In the genomic region with DNA sequence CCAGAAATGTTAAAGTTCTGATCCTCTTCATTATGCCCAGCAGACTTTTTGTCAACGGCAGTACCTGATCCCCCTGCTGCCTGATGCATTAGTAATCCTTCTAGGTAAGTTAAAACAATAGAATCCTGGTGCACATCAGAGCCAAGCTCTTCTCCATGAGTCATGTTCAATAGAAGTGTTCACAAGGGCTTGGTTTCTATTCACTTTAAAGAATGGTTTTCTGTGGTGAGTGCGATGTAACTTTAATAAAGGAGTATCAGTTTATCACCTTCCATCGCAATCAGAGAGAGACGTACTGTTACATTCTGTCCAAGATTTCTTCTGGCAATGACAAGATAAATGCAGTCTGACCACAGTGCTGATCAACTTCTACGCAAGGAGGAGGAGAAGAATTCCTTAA, we compare ENCODE assay signal across 16 cellular contexts.
DNase-seq lines count a peak whose midpoint lies in the region; ATAC-seq and TF ChIP-seq lines count a peak whose summit lies in the region.
"Had no signal": no experiment of that assay in that cellular context is flagged by ENCODE, and none has a peak within 500 bp of the region (broad histone marks: within the 10 kb centered on the region; RNA-seq: fewer than 3 reads in every experiment).

No MANE protein-coding gene starts in this region.

- TSS peak; percentile 12 for BruUV-seq in HCT116 (replicated peaks; lab: Mats Ljungman, UMichigan)
- BruUV-seq in PC-3 (replicated peaks; lab: Mats Ljungman, UMichigan), result no TSS peak

- RAD21 ChIA-PET in HCT116 (lab: Charles Lee; ENCODE audit: low non-redundant PET in 1 of 2, low total read pairs in 2 of 2, uncharacterized antibody in 2 of 2, unreplicated experiment in 2 of 2), result no interaction called here

- no peak overlapping the region for H3K27ac ChIP-seq in HCT116 (ENCODE audit: low read depth, low read length)
- no peak overlapping the region for H3K27ac ChIP-seq in PC-3 (ENCODE audit: low read length)
- H3K27ac ChIP-seq in stomach, result no peak overlapping the region
- H3K27ac ChIP-seq: KMS-11, SK-N-MC had no signal

- ATAC-seq in HCT116, result no peak
- no peak for ATAC-seq in PC-3
- ATAC-seq in HG03097 (IDR thresholded peaks at IDR 0.05; ENCODE audit: low FRiP score, unreplicated experiment), result no peak
- ATAC-seq in left ventricle myocardium superior, result no peak
- no peak for ATAC-seq in HG03469 (IDR thresholded peaks at IDR 0.05; ENCODE audit: unreplicated experiment)

- H3K9me2 ChIP-seq in HCT116 (ENCODE audit: insufficient read depth) (no peaks in the 10 kb centered on the region), PC-3 (replicated peaks; ENCODE audit: low read length) (no peaks in the 10 kb centered on the region)

- 90 to 95% (median 92%) methylated on average over 5 of the region's 5 CpGs for WGBS in stomach, 5 donors

- intact Hi-C loops in HCT116 (cut with micrococcal nuclease) (no loop called here), PC-3 (cut with micrococcal nuclease) (no loop called here), left ventricle myocardium superior (cut with micrococcal nuclease) (no loop called here), stomach (cut with DNase I; ENCODE audit: low total_unique reads) (no loop called here)

- no peaks in the 10 kb centered on the region for H4K20me1 ChIP-seq in HCT116 (ENCODE audit: insufficient read depth)
- no peaks in the 10 kb centered on the region for H4K20me1 ChIP-seq in PC-3 (ENCODE audit: low read length)

- no peak for TF ChIP-seq POLR2A in HCT116 (IDR thresholded peaks at IDR 0.05; ENCODE audit: borderline replicate concordance, extremely low read depth, insufficient read depth, insufficient read length)
- no peak for TF ChIP-seq POLR2A in stomach (IDR thresholded peaks at IDR 0.05)

- TF ChIP-seq RAD21 in HCT116 (IDR thresholded peaks at IDR 0.05; ENCODE audit: low read depth), result no peak

- H3K9me3 ChIP-seq in HCT116 (ENCODE audit: control insufficient read depth in 1 of 2, insufficient read depth in 1 of 2, low read depth in 1 of 2, low read length in 2 of 2), result no peaks in the 10 kb centered on the region; a peak in 1 of 4 replicates
- H3K9me3 ChIP-seq in PC-3 (ENCODE audit: low read length), result no peaks in the 10 kb centered on the region
- H3K9me3 ChIP-seq in stomach, result no peaks in the 10 kb centered on the region

- H3K79me2 ChIP-seq in HCT116 (ENCODE audit: insufficient read depth, low read length) (peaks cover 5% of the 10 kb centered on the region; the same call in 1 of the 2 replicates), PC-3 (ENCODE audit: low read length) (peaks cover 96% of the 10 kb centered on the region)

- DNase-seq in HCT116 (ENCODE audit: low read depth, low spot score) (no peak), PC-3 (peak; percentile 44), dermis blood vessel endothelial cell (peak; percentile 10), kidney tubule cell (ENCODE audit: low spot score) (peak; percentile 42), left ventricle myocardium superior (no peak), stomach (no peak)
- DNase-seq: DMS53, GF-D8, NCI-H187, NCI-H446 treated with DMSO at 0.1 percent for 48 hours, NCI-H526 treated with DMSO at 0.1 percent for 48 hours, SHP77 treated with DMSO at 0.1 percent for 48 hours had no signal

- POLR2A ChIA-PET in HCT116 (lab: Charles Lee) (no interaction called here), PC-3 (lab: Charles Lee; ENCODE audit: unreplicated experiment) (no interaction called here)

- H3K4me3 ChIP-seq in HCT116 (replicated peaks in 1 of 2; ENCODE audit: low read depth in 1 of 2, low read length in 2 of 2) (no peak overlapping the region), PC-3 (ENCODE audit: low read length) (no peak overlapping the region), stomach (no peak overlapping the region)
- H3K4me3 ChIP-seq: SK-N-MC had no signal

- H3K27me3 ChIP-seq in HCT116 (ENCODE audit: insufficient read depth, low read length) (no peaks in the 10 kb centered on the region), PC-3 (ENCODE audit: low read length) (no peaks in the 10 kb centered on the region), stomach (no peaks in the 10 kb centered on the region)

- H3F3A ChIP-seq in PC-3 (ENCODE audit: low read length, unreplicated experiment), result peaks cover 8% of the 10 kb centered on the region

- H3K36me3 ChIP-seq in HCT116 (ENCODE audit: control insufficient read depth in 1 of 2, insufficient read depth in 2 of 2, low read length in 2 of 2) (peaks cover 6% of the 10 kb centered on the region in 2 experiments; a peak in 2 of 4 replicates), PC-3 (ENCODE audit: low read depth, low read length) (peaks cover 56% of the 10 kb centered on the region), stomach (peaks cover 15 to 29% (median 22%) of the 10 kb centered on the region in 4 donors)

- H3K9ac ChIP-seq in HCT116 (ENCODE audit: low read length) (no peak overlapping the region), PC-3 (ENCODE audit: low read length) (no peak overlapping the region)
- H3K9ac ChIP-seq: KMS-11 had no signal

- no peaks in the 10 kb centered on the region for H3K4me1 ChIP-seq in HCT116 (ENCODE audit: control insufficient read depth in 1 of 2, insufficient read depth in 2 of 2, low read length in 2 of 2)
- H3K4me1 ChIP-seq in PC-3 (ENCODE audit: insufficient read depth, low read length), result peaks cover 26% of the 10 kb centered on the region
- H3K4me1 ChIP-seq in stomach, result no peaks in the 10 kb centered on the region

- H3K4me2 ChIP-seq in HCT116 (ENCODE audit: low read length) (no peak overlapping the region), PC-3 (ENCODE audit: low read length) (no peak overlapping the region)
- H3K4me2 ChIP-seq: KMS-11 had no signal

- H2AFZ ChIP-seq in HCT116 (ENCODE audit: low read depth, low read length, poor library complexity, severe bottlenecking) (no peak overlapping the region), PC-3 (ENCODE audit: low read length) (no peak overlapping the region)

- TF ChIP-seq CTCF in HCT116 (IDR thresholded peaks at IDR 0.05 in 2 of 3, conservative IDR thresholded peaks at IDR 0.05 in 1 of 3; ENCODE audit: borderline replicate concordance in 1 of 3, insufficient read depth in 1 of 3, low read depth in 2 of 3, low read length in 2 of 3), result no peak
- no peak for TF ChIP-seq CTCF in PC-3 (conservative IDR thresholded peaks at IDR 0.05; ENCODE audit: low read depth, low read length)
- TF ChIP-seq CTCF in stomach (IDR thresholded peaks at IDR 0.05), result no peak

- TF ChIP-seq EP300 in stomach (IDR thresholded peaks at IDR 0.05), result no peak

- CTCF ChIA-PET in HCT116 (lab: Charles Lee) (no interaction called here), PC-3 (lab: Charles Lee) (no interaction called here)

TF ChIP-seq in HCT116, 20 proteins besides CTCF, POLR2A, EP300 and RAD21:
- no peak for TF ChIP-seq TCF7L2 (IDR thresholded peaks at IDR 0.05; ENCODE audit: borderline replicate concordance, extremely low read depth, insufficient read depth, insufficient read length)

Comparison
In these comparisons a context has a peak if more than half of its experiments do, and no peak if none do; other contexts are left out.
1. DNase-seq: peak in PC-3 (single experiment), dermis blood vessel endothelial cell (single experiment) and kidney tubule cell (single experiment); none in HCT116 (single experiment), left ventricle myocardium superior (single experiment) and stomach (single experiment).